8 cellular contexts compared by ENCODE assay signal in the genomic region with DNA sequence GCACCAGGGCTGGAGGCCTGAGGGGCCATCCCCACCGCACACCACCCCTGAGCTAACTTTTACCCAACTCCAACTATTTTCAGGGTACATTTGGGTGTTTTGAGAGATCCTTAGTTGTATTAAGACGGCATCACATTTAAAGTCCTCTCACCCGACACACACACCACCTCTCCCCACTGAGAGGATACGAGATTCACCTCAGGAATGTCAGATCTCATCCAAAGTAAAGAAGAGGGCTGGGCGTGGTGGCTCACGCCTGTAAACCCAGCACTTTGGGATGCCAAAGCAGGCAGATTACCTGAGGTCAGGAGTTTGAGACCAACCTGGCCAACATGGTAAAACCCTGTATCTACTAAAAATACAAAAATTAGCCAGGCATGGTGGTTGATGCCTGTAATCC.
"Had no signal": no experiment of that assay in that cellular context is flagged by ENCODE, and none has a peak within 500 bp of the region (broad histone marks: within the 10 kb centered on the region; RNA-seq: fewer than 3 reads in every experiment).

No MANE protein-coding gene starts in this region.

- FAIRE-seq: HepG2, HTR-8/SVneo, K562 had no signal

- H3K27ac ChIP-seq: HL-60 had no signal

- H3K36me3 Mint-ChIP-seq: IgD-negative memory B cell had no signal

- ATAC-seq: K562 had no signal

- H3K9me3 Mint-ChIP-seq: IgD-negative memory B cell had no signal

- DNase-seq: IMR-90, KBM-7, KG1 had no signal

- H3K27ac Mint-ChIP-seq: IgD-negative memory B cell had no signal

- H3K4me3 Mint-ChIP-seq: IgD-negative memory B cell had no signal

- H3K4me3 ChIP-seq: K562 had no signal
